ENCODE assay signal across 1 cellular context in genomic region chr16:84144859-84145639, GRCh38.
TF ChIP-seq lines count a peak whose summit lies in the region.

DNAAF1 (plus strand) TSS chr16:84145308; CDS start chr16:84145441, 133 bp downstream.
HSDL1 (minus strand) TSS chr16:84145177; CDS start chr16:84131321, 13,856 bp downstream.

TF ChIP-seq in H1, 55 proteins besides CTCF, POLR2A, EP300 and RAD21 (continued from another document):
- TF ChIP-seq SAP30 (IDR thresholded peaks at IDR 0.05; ENCODE audit: insufficient read depth, insufficient replicate concordance, low read length), result no peak
- TF ChIP-seq USF2 (IDR thresholded peaks at IDR 0.05; ENCODE audit: low read length), result peak; percentile 92
- TF ChIP-seq TAF1 (IDR thresholded peaks at IDR 0.05; ENCODE audit: low read depth, low read length), result peak; percentile 19; the same call in 1 of the 2 replicates
- TF ChIP-seq JUND (IDR thresholded peaks at IDR 0.05; ENCODE audit: low read length), result no peak
- TF ChIP-seq PHF8 (conservative IDR thresholded peaks at IDR 0.05; ENCODE audit: low read depth, low read length), result peak; percentile 71
- TF ChIP-seq KDM4A (IDR thresholded peaks at IDR 0.05; ENCODE audit: low read depth, low read length, severe bottlenecking), result peak; percentile 13
- no peak for TF ChIP-seq POU5F1 (IDR thresholded peaks at IDR 0.05; ENCODE audit: low read depth, low read length)
- no peak for TF ChIP-seq CHD1 (IDR thresholded peaks at IDR 0.05; ENCODE audit: low read depth, low read length)
- no peak for TF ChIP-seq BCL11A (IDR thresholded peaks at IDR 0.05; ENCODE audit: low read depth in 2 of 2, low read length in 2 of 2)
- TF ChIP-seq TCF12 (IDR thresholded peaks at IDR 0.05; ENCODE audit: low read depth, low read length), result no peak
- TF ChIP-seq E2F6 (IDR thresholded peaks at IDR 0.05), result no peak
- TF ChIP-seq NRF1 (IDR thresholded peaks at IDR 0.05; ENCODE audit: low read depth, low read length), result peak; percentile 82
- TF ChIP-seq ATF3 (IDR thresholded peaks at IDR 0.05; ENCODE audit: insufficient read depth, low read depth, low read length), result peak; percentile 84; the same call in 1 of the 2 replicates
- no peak for TF ChIP-seq CHD2 (IDR thresholded peaks at IDR 0.05; ENCODE audit: low read length)
- peak; percentile 85; the same call in 1 of the 2 replicates for TF ChIP-seq EGR1 (IDR thresholded peaks at IDR 0.05; ENCODE audit: borderline replicate concordance, low read depth, low read length)
- TF ChIP-seq SIN3A (conservative IDR thresholded peaks at IDR 0.05 in 1 of 2, IDR thresholded peaks at IDR 0.05 in 1 of 2; ENCODE audit: low read depth in 1 of 2, low read length in 2 of 2), result peak; percentile 72 to 97; a peak in 2 of 4 replicates
- TF ChIP-seq MAX (IDR thresholded peaks at IDR 0.05), result peak; percentile 34; the same call in 1 of the 2 replicates
- TF ChIP-seq TBP (IDR thresholded peaks at IDR 0.05; ENCODE audit: low read depth, low read length), result peak; percentile 14; the same call in 1 of the 2 replicates
- TF ChIP-seq SP1 (IDR thresholded peaks at IDR 0.05; ENCODE audit: low read depth, low read length), result peak; percentile 25; the same call in 1 of the 2 replicates
